Comparison of ENCODE assay signal across 12 cellular contexts in the genomic region with DNA sequence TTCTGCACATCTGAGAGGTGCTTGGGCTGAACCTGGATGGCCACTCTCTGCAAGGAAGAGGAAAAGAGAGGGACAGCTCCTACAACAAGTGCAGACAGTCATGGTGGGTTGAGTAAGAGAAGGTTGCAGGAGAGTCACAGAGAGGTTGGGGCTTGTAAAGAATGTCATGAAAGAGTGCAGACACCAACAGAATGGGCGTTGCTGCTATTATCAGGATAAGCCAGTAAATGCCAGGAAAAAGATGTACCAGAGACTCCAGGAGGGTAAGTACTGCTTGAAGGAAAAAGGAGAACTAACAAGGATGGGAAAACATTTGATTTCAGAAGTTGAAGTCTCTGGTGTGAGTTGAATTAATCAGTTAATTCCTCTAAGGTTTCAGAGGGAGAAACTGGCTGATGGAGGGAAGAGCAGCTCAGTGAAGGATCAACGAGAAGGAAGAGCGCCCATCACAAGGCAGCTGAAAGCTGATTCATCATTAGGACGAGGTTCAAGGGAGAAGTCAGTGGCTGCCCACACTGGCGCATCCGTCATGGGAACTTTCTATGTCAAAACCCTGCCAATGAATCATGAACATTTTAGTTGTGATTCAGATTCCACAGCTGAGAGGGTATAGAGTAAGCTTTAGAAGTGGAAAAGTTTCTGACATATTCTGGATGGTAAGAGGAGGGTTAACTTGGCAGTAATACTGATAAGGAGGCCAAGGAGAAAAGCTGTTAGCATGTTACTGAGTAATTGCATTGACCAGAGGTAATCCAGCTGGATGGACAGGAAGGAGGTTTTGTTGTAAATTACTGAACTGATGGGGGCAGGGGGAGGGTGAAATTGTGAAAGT.
DNase-seq lines count a peak whose midpoint lies in the region; ATAC-seq and TF ChIP-seq lines count a peak whose summit lies in the region.
"Had no signal": no experiment of that assay in that cellular context is flagged by ENCODE, and none has a peak within 500 bp of the region (broad histone marks: within the 10 kb centered on the region; RNA-seq: fewer than 3 reads in every experiment).

No MANE protein-coding gene starts in this region.

- no peak for TF ChIP-seq POLR2A in suprapubic skin (IDR thresholded peaks at IDR 0.05)

- no peak overlapping the region for H3K27ac ChIP-seq in right cardiac atrium (ENCODE audit: low read length)
- peak overlapping the region; percentile 56 for H3K27ac ChIP-seq in suprapubic skin

- no peak overlapping the region for H3K27ac Mint-ChIP-seq in activated T-helper 17 cell treated with anti-CD3 and anti-CD28 coated beads, Interleukin-2, amount 50 U/mL, for 72 hours
- H3K27ac Mint-ChIP-seq: B cell had no signal

- H3K36me3 Mint-ChIP-seq in activated T-helper 17 cell treated with anti-CD3 and anti-CD28 coated beads, Interleukin-2, amount 50 U/mL, for 72 hours (ENCODE audit: low read depth): no peaks in the 10 kb centered on the region

- H3K4me3 ChIP-seq in right cardiac atrium (ENCODE audit: low read length) (no peak overlapping the region), suprapubic skin (no peak overlapping the region)
- H3K4me3 ChIP-seq: coronary artery had no signal

- H3K4me3 Mint-ChIP-seq in activated T-helper 17 cell treated with anti-CD3 and anti-CD28 coated beads, Interleukin-2, amount 50 U/mL, for 72 hours: no peak overlapping the region
- H3K4me3 Mint-ChIP-seq: B cell had no signal

- peak; percentile 6 to 12 for DNase-seq in activated CD4-positive, alpha-beta T cell treated with anti-CD3 and anti-CD28 coated beads, Interleukin-2, amount 50 U/mL, for 48 hours
- no peak for DNase-seq in activated CD4-positive, alpha-beta T cell treated with anti-CD3 and anti-CD28 coated beads, Interleukin-2, amount 50 U/mL, for 4 hours
- DNase-seq in right cardiac atrium (peak; percentile 46 to 61 (median 56)), suprapubic skin (ENCODE audit: low spot score in 2 of 2) (peak in 1 of 2 donors; percentile 73), anterior cingulate cortex (lab: John Stamatoyannopoulos, UW) (no peak), NCI-H2081 (lab: John Stamatoyannopoulos, UW) (no peak), AML-193 (lab: John Stamatoyannopoulos, UW) (no peak)
- DNase-seq: NCI-H1092 treated with DMSO at 0.1 percent for 48 hours; stimulated activated CD8-positive, alpha-beta memory T cell treated with anti-CD3 and anti-CD28 coated beads, Interleukin-4, amount 100 ng/mL, for 48 hours had no signal

- no peaks in the 10 kb centered on the region for H3K9me3 ChIP-seq in right cardiac atrium (ENCODE audit: control insufficient read depth, low read length)
- H3K9me3 ChIP-seq in suprapubic skin: no peaks in the 10 kb centered on the region

- no peaks in the 10 kb centered on the region for H3K4me1 Mint-ChIP-seq in activated T-helper 17 cell treated with anti-CD3 and anti-CD28 coated beads, Interleukin-2, amount 50 U/mL, for 72 hours
- H3K4me1 Mint-ChIP-seq: B cell had no signal

- WGBS in right cardiac atrium: 59% methylated on average over 6 of the region's 6 CpGs
- 49% methylated on average over 6 of the region's 6 CpGs for WGBS in suprapubic skin

- no peak for TF ChIP-seq CTCF in suprapubic skin (IDR thresholded peaks at IDR 0.05)

- no peaks in the 10 kb centered on the region for H3K9me3 Mint-ChIP-seq in activated T-helper 17 cell treated with anti-CD3 and anti-CD28 coated beads, Interleukin-2, amount 50 U/mL, for 72 hours

- no peak for TF ChIP-seq EP300 in suprapubic skin (IDR thresholded peaks at IDR 0.05)

- peaks cover 38% of the 10 kb centered on the region for H3K27me3 Mint-ChIP-seq in activated T-helper 17 cell treated with anti-CD3 and anti-CD28 coated beads, Interleukin-2, amount 50 U/mL, for 72 hours
- H3K27me3 Mint-ChIP-seq: B cell had no signal

- intact Hi-C loops in right cardiac atrium (cut with DNase I): no loop called here

- H3K4me1 ChIP-seq in right cardiac atrium (ENCODE audit: control insufficient read depth, insufficient read depth, low read length) (peaks cover 4% of the 10 kb centered on the region), suprapubic skin (peaks cover 7% of the 10 kb centered on the region)

- ATAC-seq in activated T-helper 17 cell treated with anti-CD3 and anti-CD28 coated beads, Interleukin-2, amount 50 U/mL, for 72 hours (replicated peaks): peak; percentile 68
- peak; percentile 55 to 80 for ATAC-seq in right cardiac atrium

- H3K36me3 ChIP-seq in suprapubic skin: no peaks in the 10 kb centered on the region

- H3K27me3 ChIP-seq in right cardiac atrium (ENCODE audit: control insufficient read depth, insufficient read depth) (no peaks in the 10 kb centered on the region), suprapubic skin (no peaks in the 10 kb centered on the region)

Comparison
In these comparisons a context has a peak if more than half of its experiments do, and no peak if none do; other contexts are left out.
1. DNase-seq: peak in activated CD4-positive, alpha-beta T cell treated with anti-CD3 and anti-CD28 coated beads, Interleukin-2, amount 50 U/mL, for 48 hours (2 of 2) and right cardiac atrium (3 of 3); none in activated CD4-positive, alpha-beta T cell treated with anti-CD3 and anti-CD28 coated beads, Interleukin-2, amount 50 U/mL, for 4 hours (0 of 2), anterior cingulate cortex (0 of 58), NCI-H2081 (0 of 2) and AML-193 (0 of 2).